In genomic region chr11:9748361-9748970, GRCh38 we compare ENCODE assay signal across 8 cellular contexts.
DNase-seq lines count a peak whose midpoint lies in the region; ATAC-seq and TF ChIP-seq lines count a peak whose summit lies in the region.

No MANE protein-coding gene starts in this region.

- H3K9me3 Mint-ChIP-seq in CD8-positive, alpha-beta memory T cell, result no peaks in the 10 kb centered on the region

- no peaks in the 10 kb centered on the region for H3K9me2 ChIP-seq in PC-9 (ENCODE audit: insufficient read depth)

- DNase-seq in CD8-positive, alpha-beta memory T cell, result peak; percentile 16 to 66 (median 50)
- peak; percentile 61 for DNase-seq in GM19238 (ENCODE audit: insufficient read length, low spot score)
- DNase-seq in PC-9, result peak; percentile 25 to 44
- DNase-seq in activated T-helper 9 cell treated with anti-CD3 and anti-CD28 coated beads, Interleukin-2, amount 50 U/mL, for 16 hours (ENCODE audit: low read depth), result peak; percentile 29
- peak; percentile 47 for DNase-seq in glomerular endothelial cell (ENCODE audit: extremely low read depth, low read depth, low spot score)
- DNase-seq in psoas muscle, result no peak

- CTCF ChIA-PET in CD8-positive, alpha-beta memory T cell (lab: Charles Lee), result interaction anchor here (1.1 to 4.0 kb wide), 10 partner anchors 10 to 581 kb away, joined by 3 to 34 read pairs (median 4); no protein-coding TSS in a partner anchor
- CTCF ChIA-PET in PC-9 (lab: Charles Lee), result no interaction called here

- no peaks in the 10 kb centered on the region for H3K79me2 ChIP-seq in PC-9 (ENCODE audit: low read depth)

- no peak overlapping the region for H3K27ac Mint-ChIP-seq in CD8-positive, alpha-beta memory T cell

- H3K27me3 Mint-ChIP-seq in CD8-positive, alpha-beta memory T cell, result no peaks in the 10 kb centered on the region

- no peak overlapping the region for H3K4me3 ChIP-seq in CD8-positive, alpha-beta memory T cell (ENCODE audit: low read length)
- H3K4me3 ChIP-seq in PC-9, result no peak overlapping the region
- H3K4me3 ChIP-seq in psoas muscle, result no peak overlapping the region

- intact Hi-C loops in PC-9 (cut with micrococcal nuclease; ENCODE audit: unreplicated experiment) (loop anchor here (2.0 kb wide), 1 partner anchor 134 kb away; no protein-coding TSS in a partner anchor), psoas muscle (cut with DNase I) (loop anchor here in 1 of 2 donors (10.0 kb wide), 1 partner anchor 214 kb away; no protein-coding TSS in a partner anchor)

- peak; percentile 58 for TF ChIP-seq CTCF in PC-9 (conservative IDR thresholded peaks at IDR 0.05)
- TF ChIP-seq CTCF in psoas muscle (IDR thresholded peaks at IDR 0.05), result peak; percentile 45

- no peaks in the 10 kb centered on the region for H4K20me1 ChIP-seq in PC-9 (ENCODE audit: insufficient read depth)

- H3K4me2 ChIP-seq in PC-9, result no peak overlapping the region

- no peaks in the 10 kb centered on the region for H3K4me1 ChIP-seq in CD8-positive, alpha-beta memory T cell (ENCODE audit: insufficient read depth, low read length)
- H3K4me1 ChIP-seq in PC-9 (replicated peaks; ENCODE audit: insufficient read depth) (0 out of 2 replicates have a peak, but pooled peaks cover under 1% of the 10 kb centered on the region), psoas muscle (no peaks in the 10 kb centered on the region)

- POLR2A ChIA-PET in CD8-positive, alpha-beta memory T cell (lab: Charles Lee), result interaction anchor here (0.6 kb wide), 1 partner anchor 190 kb away, joined by 3 read pairs; no protein-coding TSS in a partner anchor
- POLR2A ChIA-PET in PC-9 (lab: Charles Lee; ENCODE audit: unreplicated experiment), result interaction anchor here (0.5 to 0.6 kb wide), 2 partner anchors 11 to 74 kb away, joined by 4 to 12 read pairs; no protein-coding TSS in a partner anchor

- no peaks in the 10 kb centered on the region for H3K36me3 ChIP-seq in CD8-positive, alpha-beta memory T cell (ENCODE audit: insufficient read depth, low read length)
- no peaks in the 10 kb centered on the region for H3K36me3 ChIP-seq in PC-9 (ENCODE audit: low read depth)
- peaks cover 2 to 35% of the 10 kb centered on the region in 2 donors for H3K36me3 ChIP-seq in psoas muscle (ENCODE audit: insufficient read depth in 1 of 2, low read depth in 1 of 2)

- no peaks in the 10 kb centered on the region for H3K27me3 ChIP-seq in CD8-positive, alpha-beta memory T cell (ENCODE audit: insufficient read depth, low read length, poor library complexity, severe bottlenecking)
- H3K27me3 ChIP-seq in PC-9 (ENCODE audit: insufficient read depth, low read depth) (no peaks in the 10 kb centered on the region), psoas muscle (ENCODE audit: insufficient read depth in 3 of 3, low read length in 2 of 3) (no peaks in the 10 kb centered on the region)

- peaks cover 3 to 7% (median 5%) of the 10 kb centered on the region in 3 donors for H3K4me1 Mint-ChIP-seq in CD8-positive, alpha-beta memory T cell

- H2AFZ ChIP-seq in PC-9, result no peak overlapping the region

- no peak overlapping the region for H3K4me3 Mint-ChIP-seq in CD8-positive, alpha-beta memory T cell

- H3K27ac ChIP-seq in CD8-positive, alpha-beta memory T cell (ENCODE audit: low read depth, low read length), result no peak overlapping the region
- H3K27ac ChIP-seq in PC-9, result no peak overlapping the region
- H3K27ac ChIP-seq in psoas muscle, result peak overlapping the region; percentile 21

- WGBS in psoas muscle, 3 donors, result 52 to 56% (median 52%) methylated on average over 7 of the region's 7 CpGs

- no peaks in the 10 kb centered on the region for H3K9me3 ChIP-seq in CD8-positive, alpha-beta memory T cell (ENCODE audit: low read length)
- H3K9me3 ChIP-seq in PC-9 (ENCODE audit: insufficient read depth, low read depth) (no peaks in the 10 kb centered on the region), psoas muscle (no peaks in the 10 kb centered on the region)

- H3K36me3 Mint-ChIP-seq in CD8-positive, alpha-beta memory T cell, result peaks cover 0 to 8% (median 6%) of the 10 kb centered on the region in 3 donors

- H3F3A ChIP-seq in PC-9 (ENCODE audit: insufficient read depth, low read depth), result no peaks in the 10 kb centered on the region

- ATAC-seq in HG03354 (IDR thresholded peaks at IDR 0.05; ENCODE audit: poor library complexity, severe bottlenecking, unreplicated experiment) (peak; percentile 69), psoas muscle (peak; percentile 62 to 81 (median 78)), HG03025 (IDR thresholded peaks at IDR 0.05; ENCODE audit: low FRiP score, unreplicated experiment) (no peak)

- no TSS peak for BruUV-seq in PC-9 (replicated peaks; lab: Mats Ljungman, UMichigan)

Comparison
In these comparisons a context has a peak if more than half of its experiments do, and no peak if none do; other contexts are left out.
1. DNase-seq: peak in CD8-positive, alpha-beta memory T cell (5 of 5), GM19238 (single experiment), PC-9 (2 of 2), activated T-helper 9 cell treated with anti-CD3 and anti-CD28 coated beads, Interleukin-2, amount 50 U/mL, for 16 hours (single experiment) and glomerular endothelial cell (single experiment); none in psoas muscle (0 of 2).